ENCODE assay signal across 8 cellular contexts in genomic region chr16:81077077-81077940, GRCh38.
A peak's percentile ranks its signal among the peaks of the same experiment; 100 is the strongest.
DNase-seq lines count a peak whose midpoint lies in the region; ATAC-seq and TF ChIP-seq lines count a peak whose summit lies in the region.

TSS of gene C16orf46 (minus strand) at chr16:81077238. CDS start at chr16:81063955, 13,283 bp downstream.

- no peaks in the 10 kb centered on the region for H3K27me3 Mint-ChIP-seq in central memory CD8-positive, alpha-beta T cell

- peaks cover 7% of the 10 kb centered on the region for H3K36me3 Mint-ChIP-seq in central memory CD8-positive, alpha-beta T cell (ENCODE audit: insufficient read depth)

- H3K9me3 Mint-ChIP-seq in central memory CD8-positive, alpha-beta T cell: no peaks in the 10 kb centered on the region

- H3K4me3 ChIP-seq in AG10803 (ENCODE audit: low read length): peak within 1 kb of the TSS; percentile 93

- no peak within 1 kb of the TSS for H3K27ac Mint-ChIP-seq in central memory CD8-positive, alpha-beta T cell (ENCODE audit: low read depth)

- H3K4me1 Mint-ChIP-seq in central memory CD8-positive, alpha-beta T cell: no peaks in the 10 kb centered on the region

- TF ChIP-seq CTCF in AG10803 (conservative IDR thresholded peaks at IDR 0.05; ENCODE audit: low read length): no peak

- ATAC-seq in GM19025 (IDR thresholded peaks at IDR 0.05; ENCODE audit: low read depth, unreplicated experiment) (peak; percentile 97), HG03196 (IDR thresholded peaks at IDR 0.05; ENCODE audit: unreplicated experiment) (peak; percentile 96)
- ATAC-seq in central memory CD8-positive, alpha-beta T cell (replicated peaks; ENCODE audit: extremely low read depth, poor library complexity, severe bottlenecking): peak; percentile 86

- no peak within 1 kb of the TSS for H3K4me3 Mint-ChIP-seq in central memory CD8-positive, alpha-beta T cell

- DNase-seq in AG10803 (ENCODE audit: low read depth): peak; percentile 94
- peak; percentile 96 for DNase-seq in NCI-H226
- peak; percentile 91 to 96 (median 96) for DNase-seq in activated CD4-positive, CD25-positive, alpha-beta regulatory T cell (lab: John Stamatoyannopoulos, UW)
- peak; percentile 97 to 98 for DNase-seq in central memory CD8-positive, alpha-beta T cell (ENCODE audit: low spot score in 2 of 2)
- peak; percentile 99 for DNase-seq in islet precursor cell
- DNase-seq in stimulated activated CD4-positive, alpha-beta T cell treated with anti-CD3 and anti-CD28 coated beads, Interleukin-12 subunit alpha, Interleukin-12 subunit beta, amount 100 ng/mL, for 24 hours (ENCODE audit: low read depth in 2 of 2): peak; percentile 97 to 98

Comparison
In these comparisons a context has a peak if more than half of its experiments do, and no peak if none do; other contexts are left out.
1. Peak in every context shown above with its lines: DNase-seq, ATAC-seq and H3K4me3 ChIP-seq.